9 cellular contexts compared by ENCODE assay signal in the genomic region with DNA sequence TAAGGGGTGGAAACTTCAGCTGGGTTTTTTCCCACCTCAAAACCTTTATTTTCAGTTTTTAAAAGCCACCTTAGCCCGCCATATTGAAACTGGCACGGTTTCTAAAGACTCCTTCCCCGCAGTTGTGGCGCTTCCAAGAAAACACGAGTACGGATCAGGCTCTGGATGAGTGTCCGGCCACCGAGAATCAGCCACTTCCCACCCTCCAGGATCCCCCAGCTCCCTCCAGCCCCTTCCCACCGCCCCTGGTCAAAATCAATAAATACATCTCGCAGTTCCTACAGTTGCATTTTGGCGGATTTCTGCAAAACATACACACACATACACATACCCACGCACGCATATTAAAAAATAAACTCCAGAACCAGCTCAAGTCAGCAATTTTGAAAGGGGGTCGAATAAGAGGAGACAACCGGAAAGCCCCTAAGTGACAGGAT. TPM values are rescaled to one million over a fixed set of nuclear protein-coding genes. Genes with fewer than 3 reads are reported as not detected.
DNase-seq lines count a peak whose midpoint lies in the region; ATAC-seq, FAIRE-seq and TF ChIP-seq lines count a peak whose summit lies in the region.
"Had no signal": no experiment of that assay in that cellular context is flagged by ENCODE, and none has a peak within 500 bp of the region (broad histone marks: within the 10 kb centered on the region; RNA-seq: fewer than 3 reads in every experiment).

No MANE protein-coding gene starts in this region.

- H2AFZ ChIP-seq in endothelial cell of umbilical vein (ENCODE audit: low read depth, low read length): peak overlapping the region; percentile 7

- dilution Hi-C loops in endothelial cell of umbilical vein (cut with MboI; ENCODE audit: extremely low pct_ligation_motif_present, low sequenced_read_pairs): no loop called here

- 0 to 1% (median 0%) methylated on average over 15 of the region's 15 CpGs for WGBS in heart left ventricle, 4 donors

- no peaks in the 10 kb centered on the region for H3K36me3 Mint-ChIP-seq in WTC11
- no peaks in the 10 kb centered on the region for H3K36me3 Mint-ChIP-seq in osteocyte (ENCODE audit: unreplicated experiment)

- no TSS peak for BruUV-seq in endothelial cell of umbilical vein (replicated peaks; lab: Mats Ljungman, UMichigan)

- H3K36me3 ChIP-seq in heart left ventricle (no peaks in the 10 kb centered on the region), endothelial cell of umbilical vein (ENCODE audit: control insufficient read depth in 2 of 2, extremely low read depth in 1 of 2, insufficient read depth in 2 of 2, low read length in 2 of 2) (no peaks in the 10 kb centered on the region)

- POLR2A ChIA-PET in WTC11 (lab: Charles Lee): no interaction called here
- POLR2A ChIA-PET in endothelial cell of umbilical vein (lab: Charles Lee): no interaction called here

- H3K27ac ChIP-seq in heart left ventricle: peak overlapping the region in 11 of 12 donors; percentile 76 to 96 (median 92)
- H3K27ac ChIP-seq in endothelial cell of umbilical vein (ENCODE audit: insufficient read depth, low read depth, low read length): no peak overlapping the region

- peak overlapping the region; percentile 64 to 96 (median 87) for H3K4me3 ChIP-seq in heart left ventricle
- H3K4me3 ChIP-seq in endothelial cell of umbilical vein (replicated peaks in 1 of 3; ENCODE audit: insufficient read depth in 1 of 3, low read depth in 1 of 3, low read length in 3 of 3): peak overlapping the region; percentile 20 to 23 (median 20)

- ATAC-seq in heart left ventricle (no peak), Right ventricle myocardium superior (ENCODE audit: poor library complexity) (no peak), WTC11 (no peak), GM19455 (IDR thresholded peaks at IDR 0.05; ENCODE audit: unreplicated experiment) (no peak), HG02870 (IDR thresholded peaks at IDR 0.05; ENCODE audit: unreplicated experiment) (no peak)

- H3K9me1 ChIP-seq in endothelial cell of umbilical vein (replicated peaks; ENCODE audit: control insufficient read depth, extremely low read depth, insufficient read depth, low read length): no peaks in the 10 kb centered on the region

- H3K9me3 Mint-ChIP-seq in WTC11 (no peaks in the 10 kb centered on the region), osteocyte (ENCODE audit: unreplicated experiment) (no peaks in the 10 kb centered on the region)

- no peak overlapping the region for H3K9ac ChIP-seq in endothelial cell of umbilical vein (replicated peaks; ENCODE audit: extremely low read depth, insufficient read depth, low read length)

- H3K79me2 ChIP-seq in endothelial cell of umbilical vein (ENCODE audit: control insufficient read depth, insufficient read depth, low read length): no peaks in the 10 kb centered on the region

- H3K9me3 ChIP-seq in heart left ventricle (no peaks in the 10 kb centered on the region), endothelial cell of umbilical vein (replicated peaks; ENCODE audit: control insufficient read depth, insufficient read depth, low read length) (no peaks in the 10 kb centered on the region)

- no peaks in the 10 kb centered on the region for H4K20me1 ChIP-seq in endothelial cell of umbilical vein (replicated peaks; ENCODE audit: control insufficient read depth, extremely low read depth, insufficient read depth, low read length)

- H3K4me1 Mint-ChIP-seq in WTC11 (peaks cover 35% of the 10 kb centered on the region), osteocyte (ENCODE audit: unreplicated experiment) (peaks cover 30% of the 10 kb centered on the region)

- H3K27me3 Mint-ChIP-seq in WTC11 (ENCODE audit: low read depth) (peaks cover 78% of the 10 kb centered on the region), osteocyte (ENCODE audit: unreplicated experiment) (peaks cover 53% of the 10 kb centered on the region)

- H3K4me3 Mint-ChIP-seq in WTC11 (peak overlapping the region; percentile 92), osteocyte (ENCODE audit: unreplicated experiment) (peak overlapping the region; percentile 82)

- H3K27ac Mint-ChIP-seq in WTC11 (no peak overlapping the region), osteocyte (ENCODE audit: unreplicated experiment) (no peak overlapping the region)

- no peak for FAIRE-seq in endothelial cell of umbilical vein (lab: Jason Lieb, UNC)
- FAIRE-seq: G401.6 had no signal

- CTCF ChIA-PET in WTC11 (lab: Charles Lee): interaction anchor here (1.0 to 5.6 kb wide), 3 partner anchors 116 to 489 kb away, joined by 5 to 38 read pairs (median 26); no protein-coding TSS in a partner anchor
- CTCF ChIA-PET in endothelial cell of umbilical vein (lab: Charles Lee): interaction anchor here (0.6 to 2.0 kb wide), 2 partner anchors 128 to 739 kb away, joined by 3 to 10 read pairs; no protein-coding TSS in a partner anchor

- intact Hi-C loops in heart left ventricle (cut with DNase I) (loop anchor here (1.0 to 10.0 kb wide), 17 partner anchors 62 to 995 kb away; no protein-coding TSS in a partner anchor), Right ventricle myocardium superior (cut with DNase I) (loop anchor here (10.0 kb wide), 1 partner anchor 65 kb away; no protein-coding TSS in a partner anchor), endothelial cell of umbilical vein (cut with micrococcal nuclease) (loop anchor here (2.0 to 10.0 kb wide), 4 partner anchors 489 to 1895 kb away; a partner anchor contains a TSS)

- H3K27me3 ChIP-seq in heart left ventricle: peaks cover 0 to 22% (median 0%) of the 10 kb centered on the region in 9 donors
- H3K27me3 ChIP-seq in endothelial cell of umbilical vein (ENCODE audit: control insufficient read depth in 2 of 2, insufficient read depth in 2 of 2, low read length in 2 of 2): peaks cover 54 to 72% of the 10 kb centered on the region in 2 experiments

- DNase-seq in heart left ventricle (no peak), Right ventricle myocardium superior (no peak), WTC11 (ENCODE audit: low spot score) (no peak), endothelial cell of umbilical vein (ENCODE audit: low read depth, low spot score) (no peak), osteocyte (ENCODE audit: extremely low spot score, unreplicated experiment) (no peak), UCSD-AML1 (lab: John Stamatoyannopoulos, UW; ENCODE audit: unreplicated experiment) (no peak)

- peak overlapping the region; percentile 87 for H3K4me2 ChIP-seq in endothelial cell of umbilical vein (ENCODE audit: insufficient read depth, low read length)

- TF ChIP-seq POLR2A in heart left ventricle (IDR thresholded peaks at IDR 0.05): no peak
- TF ChIP-seq POLR2A in endothelial cell of umbilical vein (IDR thresholded peaks at IDR 0.05; ENCODE audit: low read depth, low read length): no peak

- TF ChIP-seq CTCF in heart left ventricle (IDR thresholded peaks at IDR 0.05): no peak
- TF ChIP-seq CTCF in WTC11 (IDR thresholded peaks at IDR 0.05): no peak
- no peak for TF ChIP-seq CTCF in endothelial cell of umbilical vein (IDR thresholded peaks at IDR 0.05; ENCODE audit: extremely low read depth in 1 of 2, insufficient read depth in 1 of 2, low read depth in 1 of 2, low read length in 2 of 2)
- no peak for TF ChIP-seq CTCF in osteocyte (IDR thresholded peaks at IDR 0.05)

- H3K4me1 ChIP-seq in heart left ventricle (peaks cover 3 to 63% (median 44%) of the 10 kb centered on the region in 12 donors), endothelial cell of umbilical vein (ENCODE audit: control insufficient read depth, extremely low read depth, insufficient read depth, low read length) (peaks cover 26% of the 10 kb centered on the region)

TF ChIP-seq in WTC11, 78 proteins besides CTCF, POLR2A, EP300 and RAD21 (continues in another document):
- no peak for TF ChIP-seq CBFB (CRISPR knock-in tag; IDR thresholded peaks at IDR 0.05; ENCODE audit: low read depth)
- TF ChIP-seq NR1H2 (CRISPR knock-in tag; IDR thresholded peaks at IDR 0.05): no peak
- TF ChIP-seq NR2C2 (CRISPR knock-in tag; IDR thresholded peaks at IDR 0.05): no peak
- no peak for TF ChIP-seq FOXJ3 (CRISPR knock-in tag; IDR thresholded peaks at IDR 0.05; ENCODE audit: borderline replicate concordance)
- TF ChIP-seq, protein P1, sequence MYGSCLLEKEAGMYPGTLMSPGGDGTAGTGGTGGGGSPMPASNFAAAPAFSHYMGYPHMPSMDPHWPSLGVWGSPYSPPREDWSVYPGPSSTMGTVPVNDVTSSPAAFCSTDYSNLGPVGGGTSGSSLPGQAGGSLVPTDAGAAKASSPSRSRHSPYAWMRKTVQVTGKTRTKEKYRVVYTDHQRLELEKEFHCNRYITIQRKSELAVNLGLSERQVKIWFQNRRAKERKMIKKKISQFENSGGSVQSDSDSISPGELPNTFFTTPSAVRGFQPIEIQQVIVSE (CRISPR knock-in tag; IDR thresholded peaks at IDR 0.05; ENCODE audit: borderline replicate concordance): no peak

TF ChIP-seq in endothelial cell of umbilical vein, 7 proteins besides CTCF, POLR2A, EP300 and RAD21:
- TF ChIP-seq GATA2 (IDR thresholded peaks at IDR 0.05; ENCODE audit: insufficient read depth, insufficient read length, low read depth, low read length) (no peak), POLR2AphosphoS5 (IDR thresholded peaks at IDR 0.05; ENCODE audit: insufficient read depth, low read depth, low read length) (no peak), MYC (IDR thresholded peaks at IDR 0.05; ENCODE audit: low read depth, low read length) (no peak), EZH2 (IDR thresholded peaks at IDR 0.05; ENCODE audit: borderline replicate concordance, low read depth, low read length, severe bottlenecking) (no peak), JUN (IDR thresholded peaks at IDR 0.05; ENCODE audit: borderline replicate concordance, insufficient read depth, insufficient read length, low read depth) (no peak), FOS (IDR thresholded peaks at IDR 0.05; ENCODE audit: borderline replicate concordance, insufficient read depth, low read length) (no peak)
- TF ChIP-seq, protein P2, sequence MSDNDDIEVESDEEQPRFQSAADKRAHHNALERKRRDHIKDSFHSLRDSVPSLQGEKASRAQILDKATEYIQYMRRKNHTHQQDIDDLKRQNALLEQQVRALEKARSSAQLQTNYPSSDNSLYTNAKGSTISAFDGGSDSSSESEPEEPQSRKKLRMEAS (IDR thresholded peaks at IDR 0.05; ENCODE audit: insufficient read depth, insufficient read length): no peak
TF ChIP-seq in endothelial cell of umbilical vein: peak in this region for 0.

RNA-seq across cellular contexts. Expression of a gene that starts 1.1 kb away (rescaled TPM):
- total RNA-seq in heart left ventricle (10 to 100 TPM in 4 of 9 donors, 1 to 10 TPM in 5; 3.7 to 25.8 (median 10.0) TPM), Right ventricle myocardium superior (9.4 TPM), WTC11 (2021) (10.9 to 14.3 TPM (median 12.0 TPM) in 3 replicates), endothelial cell of umbilical vein (0.44 and 0.64 TPM in 2 replicates), osteocyte (1.1 and 2.7 TPM in 2 replicates)
- polyA plus RNA-seq in heart left ventricle (1 to 10 TPM; 2.6 to 9.6 TPM), endothelial cell of umbilical vein (0.08 and 0.14 TPM in 2 replicates)
- 0.08 TPM in 2 replicates for polyA plus RNA-seq in endothelial cell of umbilical vein (2011; cell fraction: cytosol; rRNA removed)
- 0.47 and 0.56 TPM in 2 replicates for polyA plus RNA-seq in endothelial cell of umbilical vein (2011; cell fraction: nucleus; rRNA removed)
- 0.16 and 0.20 TPM in 2 replicates for polyA plus RNA-seq in endothelial cell of umbilical vein (2012)
- 0.74 and 1.6 TPM in 2 replicates for polyA minus RNA-seq in endothelial cell of umbilical vein
- polyA minus RNA-seq in endothelial cell of umbilical vein (2011; cell fraction: cytosol; rRNA and poly(A)+ RNA removed): 12.3 TPM
- 1.3 and 1.6 TPM in 2 replicates for polyA minus RNA-seq in endothelial cell of umbilical vein (2011; cell fraction: nucleus; rRNA and poly(A)+ RNA removed)
